8 cellular contexts compared by ENCODE assay signal in genomic region chr20:43459022-43459942, GRCh38. TPM values are rescaled to one million over a fixed set of nuclear protein-coding genes. Genes with fewer than 3 reads are reported as not detected.
DNase-seq lines count a peak whose midpoint lies in the region; ATAC-seq and TF ChIP-seq lines count a peak whose summit lies in the region.

No MANE protein-coding gene starts in this region.

- H3K9me3 Mint-ChIP-seq in neural crest cell, result no peaks in the 10 kb centered on the region

- H3K27ac Mint-ChIP-seq in neural crest cell (ENCODE audit: unreplicated experiment), result peak overlapping the region; percentile 74

- H3K4me1 ChIP-seq in RWPE2 (ENCODE audit: insufficient read depth, poor library complexity, severe bottlenecking) (peaks cover 17% of the 10 kb centered on the region), ectodermal cell (ENCODE audit: control insufficient read depth, insufficient read depth, low read length) (peaks cover 5% of the 10 kb centered on the region)

- no peaks in the 10 kb centered on the region for H3K27me3 ChIP-seq in RWPE2 (ENCODE audit: insufficient read depth, poor library complexity, severe bottlenecking)
- no peaks in the 10 kb centered on the region for H3K27me3 ChIP-seq in ectodermal cell (ENCODE audit: control insufficient read depth, insufficient read depth, low read length, poor library complexity, severe bottlenecking)

- peak overlapping the region; percentile 83 for H3K27ac ChIP-seq in RWPE2 (ENCODE audit: poor library complexity, severe bottlenecking)
- peak overlapping the region; percentile 44 for H3K27ac ChIP-seq in ectodermal cell (ENCODE audit: insufficient read depth, low read depth, low read length, poor library complexity, severe bottlenecking)

- WGBS in ectodermal cell, 2 experiments, result 84 to 86% methylated on average over 10 to 12 of the region's 12 CpGs

- TF ChIP-seq CTCF in RWPE2 (IDR thresholded peaks at IDR 0.05; ENCODE audit: poor library complexity, severe bottlenecking) (no peak), neural crest cell (conservative IDR thresholded peaks at IDR 0.05) (no peak)

- H3K36me3 ChIP-seq in RWPE2 (ENCODE audit: low read depth) (peaks cover 61% of the 10 kb centered on the region), ectodermal cell (ENCODE audit: control insufficient read depth, insufficient read depth, low read length) (peaks cover 36% of the 10 kb centered on the region)

- peaks cover 9% of the 10 kb centered on the region for H3K27me3 Mint-ChIP-seq in neural crest cell (ENCODE audit: low read depth)

- H3K9me3 ChIP-seq in RWPE2 (ENCODE audit: severe bottlenecking), result no peaks in the 10 kb centered on the region
- no peaks in the 10 kb centered on the region for H3K9me3 ChIP-seq in ectodermal cell (ENCODE audit: control insufficient read depth, low read length)

- peaks cover 45% of the 10 kb centered on the region for H3K36me3 Mint-ChIP-seq in neural crest cell (ENCODE audit: low read depth)

- peak overlapping the region; percentile 95 for H3K4me3 Mint-ChIP-seq in neural crest cell

- DNase-seq in RWPE2 (ENCODE audit: low spot score), result no peak
- DNase-seq in neural crest cell (ENCODE audit: low read depth, low spot score), result peak; percentile 60
- DNase-seq in inferior parietal cortex (ENCODE audit: extremely low spot score), result no peak
- DNase-seq in HuH-7 (ENCODE audit: low spot score), result no peak
- DNase-seq in NCI-H2196 (lab: John Stamatoyannopoulos, UW; ENCODE audit: unreplicated experiment), result no peak
- DNase-seq in epidermal melanocyte (ENCODE audit: insufficient read length, low spot score), result no peak

- no peak for ATAC-seq in RWPE2 (ENCODE audit: low read depth)

- H3K4me1 Mint-ChIP-seq in neural crest cell, result peaks cover 54% of the 10 kb centered on the region

- H3K4me3 ChIP-seq in GM08714 (ENCODE audit: low read length), result peak overlapping the region; percentile 87
- peak overlapping the region; percentile 99 for H3K4me3 ChIP-seq in RWPE2 (ENCODE audit: severe bottlenecking)
- peak overlapping the region; percentile 99 for H3K4me3 ChIP-seq in ectodermal cell (ENCODE audit: insufficient read depth, low read depth, low read length)

RNA-seq across cellular contexts. Expression of gene SRSF6, which starts 1.6 kb away (rescaled TPM):
- polyA plus RNA-seq in ectodermal cell (2013, experiment 1 of 4), result 186 TPM
- 271 TPM for polyA plus RNA-seq in ectodermal cell (2013, experiment 2 of 4)
- 165 TPM for polyA plus RNA-seq in ectodermal cell (2013, experiment 3 of 4)
- polyA plus RNA-seq in ectodermal cell (2013, experiment 4 of 4), result 177 TPM
- 278 and 284 TPM in 2 replicates for total RNA-seq in neural crest cell

RNA-seq across cellular contexts. Expression of gene L3MBTL1, which starts 48.2 kb away (rescaled TPM):
- 29.2 TPM for polyA plus RNA-seq in ectodermal cell (2013, experiment 1 of 4)
- polyA plus RNA-seq in ectodermal cell (2013, experiment 2 of 4), result 26.9 TPM
- polyA plus RNA-seq in ectodermal cell (2013, experiment 3 of 4), result 19.3 TPM
- polyA plus RNA-seq in ectodermal cell (2013, experiment 4 of 4), result 24.6 TPM
- 20.3 and 22.4 TPM in 2 replicates for total RNA-seq in neural crest cell
